8 cellular contexts compared by ENCODE assay signal in genomic region chr17:75784473-75785015, GRCh38. TPM values are rescaled to one million over a fixed set of nuclear protein-coding genes. Genes with fewer than 3 reads are reported as not detected.
DNase-seq lines count a peak whose midpoint lies in the region; TF ChIP-seq lines count a peak whose summit lies in the region.

A gene with protein sequence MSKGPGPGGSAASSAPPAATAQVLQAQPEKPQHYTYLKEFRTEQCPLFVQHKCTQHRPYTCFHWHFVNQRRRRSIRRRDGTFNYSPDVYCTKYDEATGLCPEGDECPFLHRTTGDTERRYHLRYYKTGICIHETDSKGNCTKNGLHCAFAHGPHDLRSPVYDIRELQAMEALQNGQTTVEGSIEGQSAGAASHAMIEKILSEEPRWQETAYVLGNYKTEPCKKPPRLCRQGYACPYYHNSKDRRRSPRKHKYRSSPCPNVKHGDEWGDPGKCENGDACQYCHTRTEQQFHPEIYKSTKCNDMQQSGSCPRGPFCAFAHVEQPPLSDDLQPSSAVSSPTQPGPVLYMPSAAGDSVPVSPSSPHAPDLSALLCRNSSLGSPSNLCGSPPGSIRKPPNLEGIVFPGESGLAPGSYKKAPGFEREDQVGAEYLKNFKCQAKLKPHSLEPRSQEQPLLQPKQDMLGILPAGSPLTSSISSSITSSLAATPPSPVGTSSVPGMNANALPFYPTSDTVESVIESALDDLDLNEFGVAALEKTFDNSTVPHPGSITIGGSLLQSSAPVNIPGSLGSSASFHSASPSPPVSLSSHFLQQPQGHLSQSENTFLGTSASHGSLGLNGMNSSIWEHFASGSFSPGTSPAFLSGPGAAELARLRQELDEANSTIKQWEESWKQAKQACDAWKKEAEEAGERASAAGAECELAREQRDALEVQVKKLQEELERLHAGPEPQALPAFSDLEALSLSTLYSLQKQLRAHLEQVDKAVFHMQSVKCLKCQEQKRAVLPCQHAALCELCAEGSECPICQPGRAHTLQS (plus strand): TSS chr17:75784806. CDS start chr17:75784881, 75 bp downstream.

- peak within 1 kb of the TSS; percentile 85 to 96 (median 87) for H3K4me3 Mint-ChIP-seq in nephron

- H3K4me1 ChIP-seq in SJSA1 (replicated peaks) = peaks cover 32% of the 10 kb centered on the region

- no peaks in the 10 kb centered on the region for H3K27me3 ChIP-seq in SJSA1 (replicated peaks)

- peaks cover 51% of the 10 kb centered on the region for H3K4me1 Mint-ChIP-seq in nephron

- H3K4me3 ChIP-seq in HFF-Myc (replicated peaks; ENCODE audit: low read depth, low read length) (peak within 1 kb of the TSS; percentile 64), SJSA1 (peak within 1 kb of the TSS; percentile 79)

- H3K9me3 Mint-ChIP-seq in nephron = peaks cover 2% of the 10 kb centered on the region

- peak within 1 kb of the TSS; percentile 99 for H3K27ac ChIP-seq in SJSA1

- peaks cover 17% of the 10 kb centered on the region for H3K36me3 ChIP-seq in SJSA1

- H3K36me3 Mint-ChIP-seq in nephron (ENCODE audit: low read depth) = peaks cover 12% of the 10 kb centered on the region

- H3K9me3 ChIP-seq in SJSA1 (replicated peaks) = 0 out of 2 replicates have a peak, but pooled peaks cover 3% of the 10 kb centered on the region

- peak within 1 kb of the TSS; percentile 99 to 100 (median 99) for H3K27ac Mint-ChIP-seq in nephron

- H3K27me3 Mint-ChIP-seq in nephron (ENCODE audit: low read depth) = peaks cover 3% of the 10 kb centered on the region

- DNase-seq in ELF-1 (ENCODE audit: low read depth, low spot score) = peak; percentile 99
- DNase-seq in HFF-Myc (ENCODE audit: extremely low read depth, low read depth) = peak; percentile 99
- peak; percentile 99 for DNase-seq in MV-4-11 (lab: John Stamatoyannopoulos, UW)
- DNase-seq in SJSA1 (ENCODE audit: low read depth in 1 of 2, low spot score in 2 of 2) = peak; percentile 100
- peak; percentile 95 for DNase-seq in activated gamma-delta T cell treated with Interleukin-2 at 50 U/mL for 16 hours
- DNase-seq in fibroblast of the conjunctiva (ENCODE audit: low read depth) = peak; percentile 99
- peak; percentile 95 for DNase-seq in stimulated activated naive CD4-positive, alpha-beta T cell treated with Interleukin-2 at 50 U/mL for 16 hours (lab: John Stamatoyannopoulos, UW)

- no peak for TF ChIP-seq CTCF in HFF-Myc (IDR thresholded peaks at IDR 0.05; ENCODE audit: low read depth, low read length, missing control alignments)
- TF ChIP-seq CTCF in nephron (IDR thresholded peaks at IDR 0.05; ENCODE audit: unreplicated experiment in 3 of 3) = no peak

RNA-seq across cellular contexts. Expression of the gene that starts here (rescaled TPM):
- total RNA-seq in SJSA1 (2014; rRNA removed; shearing (Covaris generic)) = 28.8 and 42.8 TPM in 2 replicates

Comparison
In these comparisons a context has a peak if more than half of its experiments do, and no peak if none do; other contexts are left out.
1. Peak in every context shown above with its lines: DNase-seq, H3K4me3 ChIP-seq and H3K27ac ChIP-seq.